2 cellular contexts compared by ENCODE assay signal in genomic region chr5:134171972-134172371, GRCh38.
TF ChIP-seq lines count a peak whose summit lies in the region.

No MANE protein-coding gene starts in this region.

TF ChIP-seq in K562, 482 proteins besides CTCF, POLR2A, EP300 and RAD21:
- TF ChIP-seq, protein P1, sequence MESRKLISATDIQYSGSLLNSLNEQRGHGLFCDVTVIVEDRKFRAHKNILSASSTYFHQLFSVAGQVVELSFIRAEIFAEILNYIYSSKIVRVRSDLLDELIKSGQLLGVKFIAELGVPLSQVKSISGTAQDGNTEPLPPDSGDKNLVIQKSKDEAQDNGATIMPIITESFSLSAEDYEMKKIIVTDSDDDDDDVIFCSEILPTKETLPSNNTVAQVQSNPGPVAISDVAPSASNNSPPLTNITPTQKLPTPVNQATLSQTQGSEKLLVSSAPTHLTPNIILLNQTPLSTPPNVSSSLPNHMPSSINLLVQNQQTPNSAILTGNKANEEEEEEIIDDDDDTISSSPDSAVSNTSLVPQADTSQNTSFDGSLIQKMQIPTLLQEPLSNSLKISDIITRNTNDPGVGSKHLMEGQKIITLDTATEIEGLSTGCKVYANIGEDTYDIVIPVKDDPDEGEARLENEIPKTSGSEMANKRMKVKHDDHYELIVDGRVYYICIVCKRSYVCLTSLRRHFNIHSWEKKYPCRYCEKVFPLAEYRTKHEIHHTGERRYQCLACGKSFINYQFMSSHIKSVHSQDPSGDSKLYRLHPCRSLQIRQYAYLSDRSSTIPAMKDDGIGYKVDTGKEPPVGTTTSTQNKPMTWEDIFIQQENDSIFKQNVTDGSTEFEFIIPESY (CRISPR knock-in tag; IDR thresholded peaks at IDR 0.05): 0 out of 2 replicates have a peak, but pooled peaks have one; percentile 19
- no peak for TF ChIP-seq HIVEP1 (CRISPR knock-in tag; IDR thresholded peaks at IDR 0.05)
- no peak for TF ChIP-seq MTF1 (CRISPR knock-in tag; IDR thresholded peaks at IDR 0.05; ENCODE audit: borderline replicate concordance)
- no peak for TF ChIP-seq CEBPG (CRISPR knock-in tag; IDR thresholded peaks at IDR 0.05)
- no peak for TF ChIP-seq CEBPG (tag; conservative IDR thresholded peaks at IDR 0.05 in 1 of 2, IDR thresholded peaks at IDR 0.05 in 1 of 2)
- TF ChIP-seq U2AF2 (optimal IDR thresholded peaks at IDR 0.05; ENCODE audit: low read depth, low read length): no peak
- TF ChIP-seq ZFP36 (IDR thresholded peaks at IDR 0.05; ENCODE audit: low read depth, low read length, partially characterized antibody): no peak
- TF ChIP-seq, protein P2, sequence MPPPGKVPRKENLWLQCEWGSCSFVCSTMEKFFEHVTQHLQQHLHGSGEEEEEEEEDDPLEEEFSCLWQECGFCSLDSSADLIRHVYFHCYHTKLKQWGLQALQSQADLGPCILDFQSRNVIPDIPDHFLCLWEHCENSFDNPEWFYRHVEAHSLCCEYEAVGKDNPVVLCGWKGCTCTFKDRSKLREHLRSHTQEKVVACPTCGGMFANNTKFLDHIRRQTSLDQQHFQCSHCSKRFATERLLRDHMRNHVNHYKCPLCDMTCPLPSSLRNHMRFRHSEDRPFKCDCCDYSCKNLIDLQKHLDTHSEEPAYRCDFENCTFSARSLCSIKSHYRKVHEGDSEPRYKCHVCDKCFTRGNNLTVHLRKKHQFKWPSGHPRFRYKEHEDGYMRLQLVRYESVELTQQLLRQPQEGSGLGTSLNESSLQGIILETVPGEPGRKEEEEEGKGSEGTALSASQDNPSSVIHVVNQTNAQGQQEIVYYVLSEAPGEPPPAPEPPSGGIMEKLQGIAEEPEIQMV (tag; conservative IDR thresholded peaks at IDR 0.05; ENCODE audit: low read depth): no peak
- no peak for TF ChIP-seq KDM2B (CRISPR knock-in tag; IDR thresholded peaks at IDR 0.05)

TF ChIP-seq in SK-N-SH treated with all-trans-retinoic acid at 6 μM for 48 hours, 23 proteins besides CTCF, POLR2A, EP300 and RAD21:
- no peak for TF ChIP-seq ZNF8 (CRISPR knock-in tag; IDR thresholded peaks at IDR 0.05)
- TF ChIP-seq GLIS3 (CRISPR knock-in tag; IDR thresholded peaks at IDR 0.05): no peak
- TF ChIP-seq RARB (CRISPR knock-in tag; IDR thresholded peaks at IDR 0.05): no peak
- no peak for TF ChIP-seq ZNF565 (CRISPR knock-in tag; conservative IDR thresholded peaks at IDR 0.05; ENCODE audit: low read depth)
- no peak for TF ChIP-seq TCF4 (CRISPR knock-in tag; IDR thresholded peaks at IDR 0.05; ENCODE audit: borderline replicate concordance)
- TF ChIP-seq OSR1 (CRISPR knock-in tag; IDR thresholded peaks at IDR 0.05): no peak
- no peak for TF ChIP-seq ZFP30 (CRISPR knock-in tag; IDR thresholded peaks at IDR 0.05)
- TF ChIP-seq, protein P3, sequence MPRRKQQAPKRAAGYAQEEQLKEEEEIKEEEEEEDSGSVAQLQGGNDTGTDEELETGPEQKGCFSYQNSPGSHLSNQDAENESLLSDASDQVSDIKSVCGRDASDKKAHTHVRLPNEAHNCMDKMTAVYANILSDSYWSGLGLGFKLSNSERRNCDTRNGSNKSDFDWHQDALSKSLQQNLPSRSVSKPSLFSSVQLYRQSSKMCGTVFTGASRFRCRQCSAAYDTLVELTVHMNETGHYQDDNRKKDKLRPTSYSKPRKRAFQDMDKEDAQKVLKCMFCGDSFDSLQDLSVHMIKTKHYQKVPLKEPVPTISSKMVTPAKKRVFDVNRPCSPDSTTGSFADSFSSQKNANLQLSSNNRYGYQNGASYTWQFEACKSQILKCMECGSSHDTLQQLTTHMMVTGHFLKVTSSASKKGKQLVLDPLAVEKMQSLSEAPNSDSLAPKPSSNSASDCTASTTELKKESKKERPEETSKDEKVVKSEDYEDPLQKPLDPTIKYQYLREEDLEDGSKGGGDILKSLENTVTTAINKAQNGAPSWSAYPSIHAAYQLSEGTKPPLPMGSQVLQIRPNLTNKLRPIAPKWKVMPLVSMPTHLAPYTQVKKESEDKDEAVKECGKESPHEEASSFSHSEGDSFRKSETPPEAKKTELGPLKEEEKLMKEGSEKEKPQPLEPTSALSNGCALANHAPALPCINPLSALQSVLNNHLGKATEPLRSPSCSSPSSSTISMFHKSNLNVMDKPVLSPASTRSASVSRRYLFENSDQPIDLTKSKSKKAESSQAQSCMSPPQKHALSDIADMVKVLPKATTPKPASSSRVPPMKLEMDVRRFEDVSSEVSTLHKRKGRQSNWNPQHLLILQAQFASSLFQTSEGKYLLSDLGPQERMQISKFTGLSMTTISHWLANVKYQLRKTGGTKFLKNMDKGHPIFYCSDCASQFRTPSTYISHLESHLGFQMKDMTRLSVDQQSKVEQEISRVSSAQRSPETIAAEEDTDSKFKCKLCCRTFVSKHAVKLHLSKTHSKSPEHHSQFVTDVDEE (CRISPR knock-in tag; IDR thresholded peaks at IDR 0.05): no peak
